ENCODE assay signal across 17 cellular contexts in the genomic region with DNA sequence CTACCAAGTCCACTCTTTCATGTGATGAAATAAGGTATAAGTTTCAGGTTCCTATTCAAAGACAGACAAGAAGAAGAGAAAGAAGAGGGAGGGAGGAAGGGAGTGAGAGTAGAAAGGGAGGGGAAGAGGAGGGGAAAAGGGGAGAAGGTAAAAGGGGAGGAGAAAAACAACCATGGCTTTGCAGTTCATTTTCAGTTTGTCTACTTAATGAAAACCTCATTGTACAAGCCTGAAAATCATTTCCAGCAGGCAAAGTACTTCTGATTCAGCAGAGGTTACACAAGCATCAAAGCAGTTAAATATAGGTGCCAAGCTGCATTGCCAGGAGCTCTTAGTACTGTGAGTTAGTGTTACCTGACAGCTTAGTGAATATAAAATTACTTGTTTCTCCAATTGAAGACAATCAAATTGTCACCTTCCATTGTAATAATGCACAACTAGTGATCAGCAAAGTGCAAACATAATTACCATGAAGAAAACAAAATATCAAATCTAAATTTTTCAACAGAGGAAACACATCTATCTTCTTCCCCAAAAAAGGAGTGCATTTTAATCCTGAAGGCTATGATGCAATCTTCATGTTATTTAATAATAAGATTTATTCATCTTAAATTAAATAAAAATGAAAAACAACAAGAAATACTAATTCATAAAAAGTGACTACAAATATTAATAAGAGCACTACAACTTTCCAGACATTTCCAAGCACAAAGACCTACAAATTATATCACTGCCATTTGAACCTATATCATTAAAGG. TPM values are rescaled to one million over a fixed set of nuclear protein-coding genes. Genes with fewer than 3 reads are reported as not detected.
DNase-seq lines count a peak whose midpoint lies in the region; ATAC-seq and TF ChIP-seq lines count a peak whose summit lies in the region.
"Had no signal": no experiment of that assay in that cellular context is flagged by ENCODE, and none has a peak within 500 bp of the region (broad histone marks: within the 10 kb centered on the region; RNA-seq: fewer than 3 reads in every experiment).

No MANE protein-coding gene starts in this region.

- no peaks in the 10 kb centered on the region for H4K20me1 ChIP-seq in mammary epithelial cell (ENCODE audit: insufficient read depth, low read length)

- H3K4me3 ChIP-seq in mammary epithelial cell (replicated peaks in 1 of 3; ENCODE audit: insufficient read depth in 1 of 3, low read depth in 2 of 3, low read length in 3 of 3) (no peak overlapping the region), aorta (ENCODE audit: low read length in 2 of 2) (no peak overlapping the region)

- H3K27ac ChIP-seq in mammary epithelial cell (ENCODE audit: insufficient read depth, low read depth, low read length), result no peak overlapping the region
- no peak overlapping the region for H3K27ac ChIP-seq in aorta (ENCODE audit: low read depth in 1 of 2, low read length in 2 of 2)

- H3K36me3 ChIP-seq in mammary epithelial cell (ENCODE audit: insufficient read depth, low read length) (no peaks in the 10 kb centered on the region), aorta (ENCODE audit: control insufficient read depth in 1 of 2, insufficient read depth in 2 of 2, low read length in 1 of 2) (no peaks in the 10 kb centered on the region)

- no peaks in the 10 kb centered on the region for H3K4me1 ChIP-seq in mammary epithelial cell (ENCODE audit: insufficient read depth, low read length)
- H3K4me1 ChIP-seq in aorta (ENCODE audit: control insufficient read depth in 1 of 2, insufficient read depth in 2 of 2, low read length in 2 of 2), result no peaks in the 10 kb centered on the region

- CTCF ChIA-PET in mammary epithelial cell (lab: Charles Lee; ENCODE audit: low non-redundant PET), result no interaction called here

- peaks cover 2% of the 10 kb centered on the region for H3K27me3 ChIP-seq in mammary epithelial cell (ENCODE audit: insufficient read depth, low read length)
- no peaks in the 10 kb centered on the region for H3K27me3 ChIP-seq in aorta (ENCODE audit: control insufficient read depth in 1 of 2, insufficient read depth in 2 of 2, low read length in 1 of 2)

- in situ Hi-C loops in mammary epithelial cell (cut with MboI; ENCODE audit: low sequenced_read_pairs in 2 of 2), result no loop called here

- intact Hi-C loops in mammary epithelial cell (cut with micrococcal nuclease) (no loop called here), posterior vena cava (cut with DNase I) (loop anchor here in 1 of 2 donors (2.0 kb wide), 1 partner anchor 21 kb away; no protein-coding TSS in a partner anchor), aorta (cut with DNase I) (no loop called here)

- BruUV-seq in mammary epithelial cell (replicated peaks; lab: Mats Ljungman, UMichigan), result no TSS peak

- no peak overlapping the region for H3K9ac ChIP-seq in mammary epithelial cell (ENCODE audit: insufficient read depth, low read length)

- no peak overlapping the region for H3K4me2 ChIP-seq in mammary epithelial cell (ENCODE audit: insufficient read depth, low read depth, low read length)

- no peak overlapping the region for H2AFZ ChIP-seq in mammary epithelial cell (ENCODE audit: low read depth, low read length)

- no peaks in the 10 kb centered on the region for H3K9me3 ChIP-seq in mammary epithelial cell (replicated peaks; ENCODE audit: insufficient read depth, low read length)
- no peaks in the 10 kb centered on the region for H3K9me3 ChIP-seq in aorta (ENCODE audit: control insufficient read depth, low read length)

- TF ChIP-seq CTCF in mammary epithelial cell (conservative IDR thresholded peaks at IDR 0.05 in 1 of 2, IDR thresholded peaks at IDR 0.05 in 1 of 2; ENCODE audit: extremely low read depth in 1 of 2, insufficient read depth in 1 of 2, low read depth in 1 of 2, low read length in 2 of 2), result no peak

- H3K79me2 ChIP-seq in mammary epithelial cell (ENCODE audit: insufficient read depth, low read length), result no peaks in the 10 kb centered on the region

- dilution Hi-C loops in mammary epithelial cell (cut with HindIII; ENCODE audit: low sequenced_read_pairs), result no loop called here

- peak; percentile 20 for DNase-seq in EH (ENCODE audit: low read depth)
- peak; percentile 67 for DNase-seq in NCI-H1105 treated with DMSO at 0.1 percent for 48 hours (lab: John Stamatoyannopoulos, UW)
- DNase-seq in mammary epithelial cell, result peak; percentile 30
- no peak for DNase-seq in left lobe of liver (ENCODE audit: low spot score)
- DNase-seq in amygdala (lab: John Stamatoyannopoulos, UW), result no peak
- DNase-seq in posterior vena cava (ENCODE audit: low spot score), result no peak
- DNase-seq in aorta, result no peak
- DNase-seq: activated CD8-positive, alpha-beta memory T cell treated with anti-CD3 and anti-CD28 coated beads, Interleukin-2, amount 10 ng/mL, durations not matched to agents 7 days and 5 days; activated gamma-delta T cell; Calu3; effector CD8-positive, alpha-beta T cell; foreskin melanocyte; NCI-H2171 treated with DMSO at 0.1 percent for 48 hours; stimulated activated naive CD4-positive, alpha-beta T cell; T-cell had no signal

- peak; percentile 96 for ATAC-seq in left lobe of liver
- no peak for ATAC-seq in aorta (ENCODE audit: low FRiP score)
- ATAC-seq: activated CD4-positive, CD25-positive, alpha-beta regulatory T cell treated with anti-CD3 and anti-CD28 coated beads, Interleukin-2, amount 50 U/mL, for 24 hours; activated CD8-positive, alpha-beta memory T cell treated with anti-CD3 and anti-CD28 coated beads, Interleukin-2, amount 10 ng/mL, durations not matched to agents 7 days and 5 days; Panc1; T-cell had no signal

RNA-seq across cellular contexts. Expression of a gene that starts 8.2 kb away (rescaled TPM):
- total RNA-seq in mammary epithelial cell, result 1 to 10 TPM; 2.3 to 7.9 TPM
- polyA plus RNA-seq in mammary epithelial cell, result 0.97 TPM
- 1.1 TPM for polyA minus RNA-seq in mammary epithelial cell
- 14.1 TPM for total RNA-seq in left lobe of liver
- 10 to 100 TPM in 1 of 2 donors, 1 to 10 TPM in 1; 8.1 to 11.0 TPM for total RNA-seq in posterior vena cava
- 10 to 100 TPM in 1 of 2 donors, 1 to 10 TPM in 1; 5.4 to 11.8 TPM for total RNA-seq in aorta
- polyA plus RNA-seq in aorta, result 1 to 10 TPM in 1 of 2 donors, under 1 TPM in 1; under 0.01 to 4.1 TPM

Comparison
In these comparisons a context has a peak if more than half of its experiments do, and no peak if none do; other contexts are left out.
1. DNase-seq: peak in EH (single experiment), NCI-H1105 treated with DMSO at 0.1 percent for 48 hours (single experiment) and mammary epithelial cell (single experiment); none in left lobe of liver (single experiment), amygdala (0 of 56), posterior vena cava (single experiment) and aorta (0 of 2).